ENCODE assay signal across 7 cellular contexts in the genomic region with DNA sequence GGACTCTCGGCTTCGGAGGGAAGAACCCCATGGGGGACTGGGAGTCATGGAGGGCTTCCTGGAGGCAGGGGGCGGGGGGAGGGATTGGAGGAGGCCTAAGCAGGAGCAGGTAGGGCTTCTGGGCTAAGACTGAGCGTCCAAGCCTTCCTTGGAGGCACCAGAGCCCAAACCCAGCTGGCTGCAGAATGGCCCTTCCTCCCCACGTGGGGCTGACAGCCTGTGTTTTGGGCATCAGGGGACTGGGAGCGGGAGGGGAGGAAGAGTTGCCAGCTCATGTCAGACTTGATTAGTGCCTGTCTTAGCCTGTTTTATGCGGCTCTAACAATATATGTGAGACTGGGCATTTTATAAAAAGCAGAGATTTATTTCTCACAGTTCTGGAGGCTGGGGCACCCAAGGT. TPM values are rescaled to one million over a fixed set of nuclear protein-coding genes. Genes with fewer than 3 reads are reported as not detected.
"Had no signal": no experiment of that assay in that cellular context is flagged by ENCODE, and none has a peak within 500 bp of the region (broad histone marks: within the 10 kb centered on the region; RNA-seq: fewer than 3 reads in every experiment).

No MANE protein-coding gene starts in this region.

- H3K4me3 Mint-ChIP-seq: IgD-negative memory B cell had no signal

- H3K4me3 ChIP-seq: GM23248 had no signal

- H3K27ac Mint-ChIP-seq: IgD-negative memory B cell had no signal

- DNase-seq: GM23248, GOT3, H7, HCEC 1CT had no signal

- H2AFZ ChIP-seq: GM23248 had no signal

- H3K4me1 Mint-ChIP-seq: IgD-negative memory B cell had no signal

- H3K27ac ChIP-seq: GM23248, HL-60 had no signal

- FAIRE-seq: HepG2 had no signal

- H3K9ac ChIP-seq: GM23248 had no signal

RNA-seq across cellular contexts. Expression of a gene that starts 38.9 kb away (rescaled TPM):
- total RNA-seq: HepG2 had no signal
- polyA plus RNA-seq: HepG2, IgD-negative memory B cell had no signal
